16 cellular contexts compared by ENCODE assay signal in the genomic region with DNA sequence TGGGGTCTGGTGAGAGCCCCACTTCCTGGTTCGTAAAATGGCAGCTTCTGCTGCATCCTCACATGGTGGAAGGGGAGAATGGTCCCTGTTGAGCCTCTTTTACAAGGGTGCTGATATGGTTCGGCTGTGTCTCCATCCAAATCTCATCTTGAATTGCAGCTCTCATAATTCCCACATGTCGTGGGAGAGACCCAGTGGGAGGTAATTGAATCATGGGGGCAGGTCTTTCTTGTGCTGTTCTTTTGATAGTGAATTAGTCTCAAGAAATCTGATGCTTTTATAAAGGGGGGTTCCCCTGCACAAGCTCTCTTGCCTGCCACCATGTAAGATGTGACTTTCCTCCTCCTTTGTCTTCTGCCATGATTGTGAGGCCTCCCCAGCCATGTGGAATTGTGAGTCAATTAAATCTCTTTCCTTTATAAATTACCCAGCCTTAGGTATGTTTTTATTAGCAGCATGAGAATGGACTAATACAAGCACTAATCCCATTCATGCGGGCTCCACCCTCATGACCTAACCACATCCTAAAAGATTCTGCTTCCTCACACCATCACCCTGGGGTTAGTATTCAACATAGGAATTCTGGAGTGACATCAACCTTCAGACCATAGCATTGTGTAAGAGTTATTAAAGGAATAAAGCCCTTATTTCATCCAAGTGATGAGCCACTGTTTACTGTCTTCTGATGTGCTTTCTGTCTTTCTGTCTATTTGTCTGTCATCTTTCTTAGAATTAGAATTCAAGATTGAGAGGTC.
DNase-seq lines count a peak whose midpoint lies in the region; ATAC-seq and TF ChIP-seq lines count a peak whose summit lies in the region.
"Had no signal": no experiment of that assay in that cellular context is flagged by ENCODE, and none has a peak within 500 bp of the region (broad histone marks: within the 10 kb centered on the region; RNA-seq: fewer than 3 reads in every experiment).

No MANE protein-coding gene starts in this region.

- POLR2A ChIA-PET in RWPE1 (lab: Yijun Ruan, JAX; ENCODE audit: low non-redundant PET), result no interaction called here

- DNase-seq in GM04503 (ENCODE audit: low read depth) (peak; percentile 81), RWPE1 (ENCODE audit: low spot score) (peak; percentile 76), fibroblast of gingiva (ENCODE audit: low read depth) (peak; percentile 72), renal cortical epithelial cell (ENCODE audit: low read depth) (peak; percentile 71), NCI-H345 (lab: John Stamatoyannopoulos, UW) (no peak), mesothelial cell of epicardium (ENCODE audit: low spot score in 2 of 2, unreplicated experiment in 2 of 2) (no peak), mucosa of gallbladder (ENCODE audit: low spot score) (no peak)
- DNase-seq: activated B cell treated with CpG ODN at 0.5 μM for 24 hours; activated T-cell treated with anti-CD3 and anti-CD28 coated beads, Interleukin-2, amount 50 U/mL, for 1 hour; amygdala; CD4-positive, alpha-beta memory T cell; H9; nephron progenitor cell; sigmoid colon had no signal

- peak overlapping the region; percentile 62; the same call in 1 of the 2 replicates for H3K27ac ChIP-seq in RWPE1
- H3K27ac ChIP-seq: hepatocyte, sigmoid colon had no signal

- CTCF ChIA-PET in RWPE1 (lab: Yijun Ruan, JAX), result no interaction called here

- H3K9me3 Mint-ChIP-seq in mesothelial cell of epicardium, result peaks cover 17% of the 10 kb centered on the region

- TF ChIP-seq CTCF in RWPE1 (conservative IDR thresholded peaks at IDR 0.05; ENCODE audit: low read depth) (no peak), mesothelial cell of epicardium (IDR thresholded peaks at IDR 0.05; ENCODE audit: unreplicated experiment) (no peak)

- H3K27me3 Mint-ChIP-seq in mesothelial cell of epicardium (ENCODE audit: low read depth), result no peaks in the 10 kb centered on the region
- H3K27me3 Mint-ChIP-seq: activated B cell treated with CpG ODN at 0.5 μM for 24 hours had no signal

- no peak overlapping the region for H3K27ac Mint-ChIP-seq in mesothelial cell of epicardium
- H3K27ac Mint-ChIP-seq: activated B cell treated with CpG ODN at 0.5 μM for 24 hours; CD4-positive, alpha-beta memory T cell; H9; nephron progenitor cell had no signal

- H3K4me3 Mint-ChIP-seq in mesothelial cell of epicardium, result no peak overlapping the region
- H3K4me3 Mint-ChIP-seq: activated B cell treated with CpG ODN at 0.5 μM for 24 hours; CD4-positive, alpha-beta memory T cell; H9; nephron progenitor cell had no signal

- no peak for ATAC-seq in GM18511 (IDR thresholded peaks at IDR 0.05; ENCODE audit: unreplicated experiment)

- peaks cover 4% of the 10 kb centered on the region for H3K4me1 Mint-ChIP-seq in mesothelial cell of epicardium
- H3K4me1 Mint-ChIP-seq: activated B cell treated with CpG ODN at 0.5 μM for 24 hours; CD4-positive, alpha-beta memory T cell; H9; nephron progenitor cell had no signal

- H3K36me3 Mint-ChIP-seq in mesothelial cell of epicardium, result no peaks in the 10 kb centered on the region
- H3K36me3 Mint-ChIP-seq: CD4-positive, alpha-beta memory T cell had no signal

Comparison
In these comparisons a context has a peak if more than half of its experiments do, and no peak if none do; other contexts are left out.
1. DNase-seq: peak in GM04503 (single experiment), RWPE1 (single experiment), fibroblast of gingiva (single experiment) and renal cortical epithelial cell (single experiment); none in NCI-H345 (single experiment), mesothelial cell of epicardium (0 of 2) and mucosa of gallbladder (single experiment).